Comparison of ENCODE assay signal across 25 cellular contexts in genomic region chr2:191025155-191025554, GRCh38. TPM values are rescaled to one million over a fixed set of nuclear protein-coding genes. Genes with fewer than 3 reads are reported as not detected.
DNase-seq lines count a peak whose midpoint lies in the region; ATAC-seq and TF ChIP-seq lines count a peak whose summit lies in the region.
"Had no signal": no experiment of that assay in that cellular context is flagged by ENCODE, and none has a peak within 500 bp of the region (broad histone marks: within the 10 kb centered on the region; RNA-seq: fewer than 3 reads in every experiment).

No MANE protein-coding gene starts in this region.

- DNase-seq in activated naive CD4-positive, alpha-beta T cell treated with Interleukin-2 at 50 U/mL for 16 hours: no peak
- DNase-seq in T-cell: no peak
- DNase-seq in activated naive CD8-positive, alpha-beta T cell treated with anti-CD3 and anti-CD28 coated beads for 36 hours: no peak
- no peak for DNase-seq in stimulated activated effector memory CD8-positive, alpha-beta T cell treated with anti-CD3 and anti-CD28 coated beads, Interleukin-12 subunit alpha, Interleukin-12 subunit beta, amount 100 ng/mL, for 72 hours (ENCODE audit: low spot score in 2 of 2)
- no peak for DNase-seq in UCSD-AML1 (lab: John Stamatoyannopoulos, UW; ENCODE audit: unreplicated experiment)
- DNase-seq in sigmoid colon: no peak
- DNase-seq: activated CD4-positive, alpha-beta T cell treated with anti-CD3 and anti-CD28 coated beads, Interleukin-2, amount 50 U/mL, for 1 hour; activated T-cell treated with anti-CD3 and anti-CD28 coated beads for 4 hours; central memory CD4-positive, alpha-beta T cell; dermis blood vessel endothelial cell; DMS 273 treated with DMSO at 0.1 percent for 48 hours; hippocampal formation; IMR-90; left colon; mammary epithelial cell; NCI-H1694; posterior cingulate gyrus; right cardiac atrium; stimulated activated CD4-positive, alpha-beta T cell treated with anti-CD3 and anti-CD28 coated beads, Interleukin-2, amount 100 ng/mL, for 48 hours; substantia nigra; T-helper 17 cell; upper lobe of left lung had no signal

- peaks cover 16% of the 10 kb centered on the region for H3K36me3 Mint-ChIP-seq in activated naive CD4-positive, alpha-beta T cell treated with anti-CD3 and anti-CD28 coated beads, Interleukin-2, amount 50 U/mL, for 24 hours
- H3K36me3 Mint-ChIP-seq in T-cell: peaks cover 20% of the 10 kb centered on the region
- peaks cover 45% of the 10 kb centered on the region for H3K36me3 Mint-ChIP-seq in activated naive CD8-positive, alpha-beta T cell treated with anti-CD3 and anti-CD28 coated beads for 36 hours
- peaks cover 25% of the 10 kb centered on the region for H3K36me3 Mint-ChIP-seq in stimulated activated effector memory CD8-positive, alpha-beta T cell treated with anti-CD3 and anti-CD28 coated beads, Interleukin-12 subunit alpha, Interleukin-12 subunit beta, amount 100 ng/mL, for 72 hours

- peak overlapping the region; percentile 73 for H3K27ac Mint-ChIP-seq in activated naive CD4-positive, alpha-beta T cell treated with anti-CD3 and anti-CD28 coated beads, Interleukin-2, amount 50 U/mL, for 24 hours
- peak overlapping the region; percentile 81 to 82 for H3K27ac Mint-ChIP-seq in T-cell
- peak overlapping the region; percentile 71 for H3K27ac Mint-ChIP-seq in activated naive CD8-positive, alpha-beta T cell treated with anti-CD3 and anti-CD28 coated beads for 36 hours
- peak overlapping the region; percentile 23 for H3K27ac Mint-ChIP-seq in stimulated activated effector memory CD8-positive, alpha-beta T cell treated with anti-CD3 and anti-CD28 coated beads, Interleukin-12 subunit alpha, Interleukin-12 subunit beta, amount 100 ng/mL, for 72 hours
- H3K27ac Mint-ChIP-seq: T-helper 17 cell had no signal

- WGBS in sigmoid colon, 2 donors: 53 to 77% methylated on average over 1 of the region's 1 CpG

- no peak for TF ChIP-seq CTCF in sigmoid colon (IDR thresholded peaks at IDR 0.05)

- no peak for TF ChIP-seq EP300 in sigmoid colon (IDR thresholded peaks at IDR 0.05)

- H3K27me3 Mint-ChIP-seq in activated naive CD4-positive, alpha-beta T cell treated with anti-CD3 and anti-CD28 coated beads, Interleukin-2, amount 50 U/mL, for 24 hours: no peaks in the 10 kb centered on the region
- no peaks in the 10 kb centered on the region for H3K27me3 Mint-ChIP-seq in T-cell
- H3K27me3 Mint-ChIP-seq in activated naive CD8-positive, alpha-beta T cell treated with anti-CD3 and anti-CD28 coated beads for 36 hours: no peaks in the 10 kb centered on the region
- H3K27me3 Mint-ChIP-seq: T-helper 17 cell had no signal

- no peak overlapping the region for H3K27ac ChIP-seq in sigmoid colon
- H3K27ac ChIP-seq: C4-2B, gastroesophageal sphincter, upper lobe of left lung had no signal

- CTCF ChIA-PET in T-cell (lab: Charles Lee): interaction anchor here (0.9 to 1.3 kb wide), 4 partner anchors 11 to 137 kb away, joined by 3 to 4 read pairs (median 3); partner anchors contain the start of gene STAT1 (in 1 of the 2)

- H3K9me3 ChIP-seq in sigmoid colon: no peaks in the 10 kb centered on the region
- H3K9me3 ChIP-seq: gastroesophageal sphincter, upper lobe of left lung had no signal

- intact Hi-C loops in sigmoid colon (cut with DNase I): no loop called here

- H3K4me1 ChIP-seq in sigmoid colon: peaks cover 0 to 12% (median 5%) of the 10 kb centered on the region in 4 donors

- POLR2A ChIA-PET in T-cell (lab: Charles Lee): no interaction called here

- ATAC-seq in T-cell (replicated peaks in 1 of 4): no peak
- no peak for ATAC-seq in stimulated activated effector memory CD8-positive, alpha-beta T cell treated with anti-CD3 and anti-CD28 coated beads, Interleukin-12 subunit alpha, Interleukin-12 subunit beta, amount 100 ng/mL, for 72 hours
- ATAC-seq: gastroesophageal sphincter, right cardiac atrium, T-helper 17 cell had no signal

- TF ChIP-seq POLR2A in sigmoid colon (IDR thresholded peaks at IDR 0.05): no peak

- peaks cover 51% of the 10 kb centered on the region for H3K4me1 Mint-ChIP-seq in activated naive CD4-positive, alpha-beta T cell treated with anti-CD3 and anti-CD28 coated beads, Interleukin-2, amount 50 U/mL, for 24 hours
- peaks cover 38 to 44% (median 40%) of the 10 kb centered on the region in 3 donors for H3K4me1 Mint-ChIP-seq in T-cell
- peaks cover 37% of the 10 kb centered on the region for H3K4me1 Mint-ChIP-seq in activated naive CD8-positive, alpha-beta T cell treated with anti-CD3 and anti-CD28 coated beads for 36 hours
- H3K4me1 Mint-ChIP-seq in stimulated activated effector memory CD8-positive, alpha-beta T cell treated with anti-CD3 and anti-CD28 coated beads, Interleukin-12 subunit alpha, Interleukin-12 subunit beta, amount 100 ng/mL, for 72 hours: peaks cover 38% of the 10 kb centered on the region

- H3K4me3 ChIP-seq in sigmoid colon: no peak overlapping the region
- H3K4me3 ChIP-seq: gastroesophageal sphincter, upper lobe of left lung had no signal

- peak overlapping the region; percentile 20 for H3K4me3 Mint-ChIP-seq in activated naive CD4-positive, alpha-beta T cell treated with anti-CD3 and anti-CD28 coated beads, Interleukin-2, amount 50 U/mL, for 24 hours
- no peak overlapping the region for H3K4me3 Mint-ChIP-seq in T-cell
- no peak overlapping the region for H3K4me3 Mint-ChIP-seq in activated naive CD8-positive, alpha-beta T cell treated with anti-CD3 and anti-CD28 coated beads for 36 hours
- no peak overlapping the region for H3K4me3 Mint-ChIP-seq in stimulated activated effector memory CD8-positive, alpha-beta T cell treated with anti-CD3 and anti-CD28 coated beads, Interleukin-12 subunit alpha, Interleukin-12 subunit beta, amount 100 ng/mL, for 72 hours
- H3K4me3 Mint-ChIP-seq: T-helper 17 cell had no signal

- H3K36me3 ChIP-seq in sigmoid colon: no peaks in the 10 kb centered on the region
- H3K36me3 ChIP-seq: gastroesophageal sphincter, upper lobe of left lung had no signal

- no peaks in the 10 kb centered on the region for H3K27me3 ChIP-seq in sigmoid colon
- H3K27me3 ChIP-seq: gastroesophageal sphincter had no signal

- H3K9me3 Mint-ChIP-seq in activated naive CD4-positive, alpha-beta T cell treated with anti-CD3 and anti-CD28 coated beads, Interleukin-2, amount 50 U/mL, for 24 hours: no peaks in the 10 kb centered on the region
- no peaks in the 10 kb centered on the region for H3K9me3 Mint-ChIP-seq in T-cell
- H3K9me3 Mint-ChIP-seq in activated naive CD8-positive, alpha-beta T cell treated with anti-CD3 and anti-CD28 coated beads for 36 hours: peaks cover 8% of the 10 kb centered on the region
- no peaks in the 10 kb centered on the region for H3K9me3 Mint-ChIP-seq in stimulated activated effector memory CD8-positive, alpha-beta T cell treated with anti-CD3 and anti-CD28 coated beads, Interleukin-12 subunit alpha, Interleukin-12 subunit beta, amount 100 ng/mL, for 72 hours

RNA-seq across cellular contexts. Expression of gene STAT1, which starts 11.2 kb away (rescaled TPM):
- total RNA-seq in T-cell (100 to 1,000 TPM in 3 of 5 donors, 10 to 100 TPM in 2; 77.6 to 229 (median 152) TPM), sigmoid colon (10 to 100 TPM; 47.4 to 78.5 (median 55.8) TPM)
- total RNA-seq in activated naive CD8-positive, alpha-beta T cell treated with anti-CD3 and anti-CD28 coated beads for 36 hours: 100 to 1,000 TPM; 383 to 389 TPM
- 10 to 100 TPM; 32.8 to 93.8 (median 33.6) TPM for polyA plus RNA-seq in sigmoid colon

Comparison
In these comparisons a context has a peak if more than half of its experiments do, and no peak if none do; other contexts are left out.
1. H3K27ac Mint-ChIP-seq: peak in every context shown above with its lines; median percentile 82 in T-cell; 73 in activated naive CD4-positive, alpha-beta T cell treated with anti-CD3 and anti-CD28 coated beads, Interleukin-2, amount 50 U/mL, for 24 hours; 71 in activated naive CD8-positive, alpha-beta T cell treated with anti-CD3 and anti-CD28 coated beads for 36 hours; 23 in stimulated activated effector memory CD8-positive, alpha-beta T cell treated with anti-CD3 and anti-CD28 coated beads, Interleukin-12 subunit alpha, Interleukin-12 subunit beta, amount 100 ng/mL, for 72 hours.